35 cellular contexts compared by ENCODE assay signal in the genomic region with DNA sequence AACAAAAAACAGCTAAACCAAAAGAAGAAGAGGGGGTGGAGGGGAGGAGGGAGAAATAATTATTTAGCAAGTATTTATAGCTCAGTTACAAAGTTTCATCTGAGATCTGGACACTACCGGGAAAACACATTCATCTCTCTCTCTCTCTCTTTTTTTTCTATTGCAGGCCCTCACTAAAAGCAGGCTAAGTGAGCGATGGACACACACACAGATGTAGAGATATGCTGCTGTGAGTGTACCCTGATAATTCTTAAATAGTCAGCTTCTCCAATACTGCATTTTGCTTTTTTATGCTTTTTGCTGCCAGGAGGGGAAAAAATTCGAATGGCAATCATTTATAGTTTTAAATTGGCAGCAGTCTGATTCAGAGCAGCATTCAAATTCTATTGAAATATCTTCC.
"Had no signal": no experiment of that assay in that cellular context is flagged by ENCODE, and none has a peak within 500 bp of the region (broad histone marks: within the 10 kb centered on the region; RNA-seq: fewer than 3 reads in every experiment).

No MANE protein-coding gene starts in this region.

- ATAC-seq: activated CD8-positive, alpha-beta T cell treated with anti-CD3 and anti-CD28 coated beads for 36 hours; activated naive CD4-positive, alpha-beta T cell treated with anti-CD3 and anti-CD28 coated beads, Interleukin-2, amount 50 U/mL, for 72 hours; activated T-cell treated with anti-CD3 and anti-CD28 coated beads, Interleukin-2, amount 50 U/mL, for 4 hours; activated T-cell treated with anti-CD3 and anti-CD28 coated beads, Interleukin-2, amount 50 U/mL, for 72 hours; activated T-helper 17 cell treated with anti-CD3 and anti-CD28 coated beads, Interleukin-2, amount 50 U/mL, for 72 hours; body of pancreas had no signal

- DNase-seq: activated B cell treated with CpG ODN at 0.5 μM for 24 hours; activated CD4-positive, alpha-beta memory T cell treated with anti-CD3 and anti-CD28 coated beads for 36 hours; activated CD4-positive, alpha-beta T cell treated with anti-CD3 and anti-CD28 coated beads for 4 hours; activated CD4-positive, alpha-beta T cell treated with anti-CD3 and anti-CD28 coated beads, Interleukin-2, amount 10 ng/mL, durations not matched to agents 24 days and 14 days; activated CD4-positive, alpha-beta T cell treated with anti-CD3 and anti-CD28 coated beads, Interleukin-2, amount 50 U/mL, for 1 hour; activated CD4-positive, alpha-beta T cell treated with anti-CD3 and anti-CD28 coated beads, Interleukin-2, amount 50 U/mL, for 4 hours; activated CD4-positive, CD25-positive, alpha-beta regulatory T cell treated with anti-CD3 and anti-CD28 coated beads, Interleukin-2, amount 50 U/mL, for 72 hours; activated CD8-positive, alpha-beta memory T cell treated with anti-CD3 and anti-CD28 coated beads, Interleukin-2, amount 50 U/mL, for 4 hours; activated CD8-positive, alpha-beta T cell treated with anti-CD3 and anti-CD28 coated beads for 36 hours; activated effector memory CD4-positive, alpha-beta T cell treated with anti-CD3 and anti-CD28 coated beads, Interleukin-2, amount 50 U/mL, for 16 hours; activated gamma-delta T cell treated with Interleukin-2 at 50 U/mL for 16 hours; activated naive CD4-positive, alpha-beta T cell; activated naive CD4-positive, alpha-beta T cell treated with anti-CD3 and anti-CD28 coated beads for 36 hours; activated naive CD4-positive, alpha-beta T cell treated with anti-CD3 and anti-CD28 coated beads, Interleukin-2, amount 50 U/mL, for 16 hours; activated naive CD8-positive, alpha-beta T cell treated with anti-CD3 and anti-CD28 coated beads for 36 hours; activated T-cell treated with anti-CD3 and anti-CD28 coated beads for 4 hours; activated T-cell treated with anti-CD3 and anti-CD28 coated beads, Interleukin-2, amount 50 U/mL, for 1 hour; activated T-cell treated with anti-CD3 and anti-CD28 coated beads, Interleukin-2, amount 50 U/mL, for 4 hours; activated T-cell treated with anti-CD3 and anti-CD28 coated beads, Interleukin-2, amount 50 U/mL, for 72 hours; adrenal gland; amniotic stem cell; aorta; body of pancreas; brain microvascular endothelial cell; central memory CD4-positive, alpha-beta T cell; T-helper 1 cell; T-helper 2 cell; T-helper 9 cell had no signal

- H3K9me3 ChIP-seq: adrenal gland, body of pancreas, breast epithelium had no signal

- H3K27ac ChIP-seq: adrenal gland, body of pancreas, brain microvascular endothelial cell, breast epithelium, VCaP had no signal

- H3K9me3 Mint-ChIP-seq: activated B cell treated with CpG ODN at 0.5 μM for 24 hours; activated CD4-positive, alpha-beta memory T cell treated with anti-CD3 and anti-CD28 coated beads for 36 hours; activated CD8-positive, alpha-beta T cell treated with anti-CD3 and anti-CD28 coated beads for 36 hours; activated naive CD4-positive, alpha-beta T cell treated with anti-CD3 and anti-CD28 coated beads for 36 hours; activated naive CD4-positive, alpha-beta T cell treated with anti-CD3 and anti-CD28 coated beads, Interleukin-2, amount 50 U/mL, for 72 hours; activated naive CD8-positive, alpha-beta T cell treated with anti-CD3 and anti-CD28 coated beads for 36 hours; activated T-cell treated with anti-CD3 and anti-CD28 coated beads, Interleukin-2, amount 50 U/mL, for 4 hours; activated T-cell treated with anti-CD3 and anti-CD28 coated beads, Interleukin-2, amount 50 U/mL, for 72 hours; activated T-helper 1 cell treated with anti-CD3 and anti-CD28 coated beads, Interleukin-12 subunit alpha, Interleukin-12 subunit beta, Interleukin-2, Interleukin-4 antibody, amounts not matched to agents 30 ng/mL and 10 ng/mL and 1 ng/mL, durations not matched to agents 14 hours and 24 hours and 36 hours; activated T-helper 17 cell treated with anti-CD3 and anti-CD28 coated beads, Interleukin-2, amount 50 U/mL, for 72 hours; T-helper 1 cell treated with Interleukin-12 subunit alpha and Interleukin-12 subunit beta and Interleukin-4 antibody, amounts not matched to agents 30 μg/mL and 1 μg/mL, for 36 hours; T-helper 2 cell treated with Interferon-gamma antibody and Interleukin-4, amounts not matched to agents 5 μg/mL and 100 μg/mL, for 36 hours had no signal

- H3K27me3 Mint-ChIP-seq: activated CD8-positive, alpha-beta T cell treated with anti-CD3 and anti-CD28 coated beads for 36 hours; activated naive CD8-positive, alpha-beta T cell treated with anti-CD3 and anti-CD28 coated beads for 36 hours had no signal

- H3K27me3 ChIP-seq: adrenal gland, body of pancreas, brain microvascular endothelial cell, breast epithelium had no signal

- H3K4me1 Mint-ChIP-seq: activated B cell treated with CpG ODN at 0.5 μM for 24 hours; activated CD4-positive, alpha-beta T cell treated with anti-CD3 and anti-CD28 coated beads, Interleukin-2, amount 10 ng/mL, durations not matched to agents 24 days and 14 days; activated naive CD8-positive, alpha-beta T cell treated with anti-CD3 and anti-CD28 coated beads for 36 hours; activated T-helper 17 cell treated with anti-CD3 and anti-CD28 coated beads, Interleukin-2, amount 50 U/mL, for 72 hours had no signal

- H3K4me1 ChIP-seq: adrenal gland, body of pancreas, breast epithelium had no signal

- H3K27ac Mint-ChIP-seq: activated B cell treated with CpG ODN at 0.5 μM for 24 hours; activated CD4-positive, alpha-beta memory T cell treated with anti-CD3 and anti-CD28 coated beads for 36 hours; activated CD4-positive, alpha-beta T cell treated with anti-CD3 and anti-CD28 coated beads, Interleukin-2, amount 10 ng/mL, durations not matched to agents 24 days and 14 days; activated CD8-positive, alpha-beta T cell treated with anti-CD3 and anti-CD28 coated beads for 36 hours; activated naive CD4-positive, alpha-beta T cell treated with anti-CD3 and anti-CD28 coated beads for 36 hours; activated naive CD8-positive, alpha-beta T cell treated with anti-CD3 and anti-CD28 coated beads for 36 hours; activated T-cell treated with anti-CD3 and anti-CD28 coated beads, Interleukin-2, amount 50 U/mL, for 72 hours; activated T-helper 1 cell treated with anti-CD3 and anti-CD28 coated beads, Interleukin-12 subunit alpha, Interleukin-12 subunit beta, Interleukin-2, Interleukin-4 antibody, amounts not matched to agents 30 ng/mL and 10 ng/mL and 1 ng/mL, durations not matched to agents 14 hours and 24 hours and 36 hours; activated T-helper 17 cell treated with anti-CD3 and anti-CD28 coated beads, Interleukin-2, amount 50 U/mL, for 72 hours; T-helper 1 cell treated with Interleukin-12 subunit alpha and Interleukin-12 subunit beta and Interleukin-4 antibody, amounts not matched to agents 30 μg/mL and 1 μg/mL, for 36 hours; T-helper 2 cell treated with Interferon-gamma antibody and Interleukin-4, amounts not matched to agents 5 μg/mL and 100 μg/mL, for 36 hours had no signal

- H3K36me3 ChIP-seq: adrenal gland, brain microvascular endothelial cell, breast epithelium had no signal

- H3K4me3 Mint-ChIP-seq: activated B cell treated with CpG ODN at 0.5 μM for 24 hours; activated CD4-positive, alpha-beta memory T cell treated with anti-CD3 and anti-CD28 coated beads for 36 hours; activated CD4-positive, alpha-beta T cell treated with anti-CD3 and anti-CD28 coated beads, Interleukin-2, amount 10 ng/mL, durations not matched to agents 24 days and 14 days; activated CD8-positive, alpha-beta T cell treated with anti-CD3 and anti-CD28 coated beads for 36 hours; activated naive CD4-positive, alpha-beta T cell treated with anti-CD3 and anti-CD28 coated beads for 36 hours; activated naive CD8-positive, alpha-beta T cell treated with anti-CD3 and anti-CD28 coated beads for 36 hours; activated T-cell treated with anti-CD3 and anti-CD28 coated beads, Interleukin-2, amount 50 U/mL, for 4 hours; activated T-cell treated with anti-CD3 and anti-CD28 coated beads, Interleukin-2, amount 50 U/mL, for 72 hours; activated T-helper 1 cell treated with anti-CD3 and anti-CD28 coated beads, Interleukin-12 subunit alpha, Interleukin-12 subunit beta, Interleukin-2, Interleukin-4 antibody, amounts not matched to agents 30 ng/mL and 10 ng/mL and 1 ng/mL, durations not matched to agents 14 hours and 24 hours and 36 hours; activated T-helper 17 cell treated with anti-CD3 and anti-CD28 coated beads, Interleukin-2, amount 50 U/mL, for 72 hours; T-helper 1 cell treated with Interleukin-12 subunit alpha and Interleukin-12 subunit beta and Interleukin-4 antibody, amounts not matched to agents 30 μg/mL and 1 μg/mL, for 36 hours; T-helper 2 cell treated with Interferon-gamma antibody and Interleukin-4, amounts not matched to agents 5 μg/mL and 100 μg/mL, for 36 hours had no signal

- H3K36me3 Mint-ChIP-seq: activated CD4-positive, alpha-beta memory T cell treated with anti-CD3 and anti-CD28 coated beads for 36 hours; activated naive CD4-positive, alpha-beta T cell treated with anti-CD3 and anti-CD28 coated beads, Interleukin-2, amount 50 U/mL, for 72 hours; activated naive CD8-positive, alpha-beta T cell treated with anti-CD3 and anti-CD28 coated beads for 36 hours had no signal

- H3K4me3 ChIP-seq: adrenal gland, body of pancreas, breast epithelium had no signal
